In genomic region chr3:94596887-94597537, GRCh38 we compare ENCODE assay signal across 22 cellular contexts.
DNase-seq lines count a peak whose midpoint lies in the region; ATAC-seq, FAIRE-seq and TF ChIP-seq lines count a peak whose summit lies in the region.
"Had no signal": no experiment of that assay in that cellular context is flagged by ENCODE, and none has a peak within 500 bp of the region (broad histone marks: within the 10 kb centered on the region; RNA-seq: fewer than 3 reads in every experiment).

No MANE protein-coding gene starts in this region.

- no peak for TF ChIP-seq POLR2A in GM12891 (IDR thresholded peaks at IDR 0.05; ENCODE audit: low read depth, low read length)

- H3K4me1 Mint-ChIP-seq in stimulated activated naive B cell treated with anti-CD40 and anti-IgM and Interleukin-4, amounts not matched to agents 10 μg/mL and 1 μg/mL and 100 μg/mL, for 72 hours: no peaks in the 10 kb centered on the region
- H3K4me1 Mint-ChIP-seq: activated B cell treated with CpG ODN at 0.5 μM for 24 hours; activated naive CD4-positive, alpha-beta T cell treated with anti-CD3 and anti-CD28 coated beads, Interleukin-2, amount 50 U/mL, for 24 hours had no signal

- peaks cover 4 to 7% of the 10 kb centered on the region in 2 donors for H3K9me3 Mint-ChIP-seq in stimulated activated naive B cell treated with anti-CD40 and anti-IgM and Interleukin-4, amounts not matched to agents 10 μg/mL and 1 μg/mL and 100 μg/mL, for 72 hours
- H3K9me3 Mint-ChIP-seq: activated naive CD4-positive, alpha-beta T cell treated with anti-CD3 and anti-CD28 coated beads, Interleukin-2, amount 50 U/mL, for 24 hours had no signal

- H3K27ac Mint-ChIP-seq in stimulated activated naive B cell treated with anti-CD40 and anti-IgM and Interleukin-4, amounts not matched to agents 10 μg/mL and 1 μg/mL and 100 μg/mL, for 72 hours: no peak overlapping the region
- H3K27ac Mint-ChIP-seq: activated B cell treated with CpG ODN at 0.5 μM for 24 hours; activated CD8-positive, alpha-beta T cell treated with anti-CD3 and anti-CD28 coated beads, Interleukin-2, amount 10 ng/mL, durations not matched to agents 7 days and 5 days; activated naive CD4-positive, alpha-beta T cell treated with anti-CD3 and anti-CD28 coated beads, Interleukin-2, amount 50 U/mL, for 24 hours; activated T-cell treated with anti-CD3 and anti-CD28 coated beads, Interleukin-2, amount 50 U/mL, for 24 hours had no signal

- DNase-seq in GM12891 (ENCODE audit: insufficient read length, low spot score) (no peak), GM19238 (ENCODE audit: insufficient read length, low spot score) (peak; percentile 0)
- DNase-seq in activated T-cell treated with anti-CD3 and anti-CD28 coated beads, Interleukin-2, amount 50 U/mL, for 48 hours: no peak
- DNase-seq in activated effector memory CD4-positive, alpha-beta T cell treated with Interleukin-2 at 50 U/mL for 16 hours: no peak
- DNase-seq in stimulated activated naive B cell treated with anti-CD40 and anti-IgM and Interleukin-4, amounts not matched to agents 10 μg/mL and 1 μg/mL and 100 μg/mL, for 72 hours: no peak
- DNase-seq: activated B cell treated with CpG ODN at 0.5 μM for 24 hours; activated CD8-positive, alpha-beta T cell treated with anti-CD3 and anti-CD28 coated beads, Interleukin-2, amount 10 ng/mL, durations not matched to agents 7 days and 5 days; activated T-cell treated with anti-CD3 and anti-CD28 coated beads, Interleukin-2, amount 50 U/mL, for 24 hours; gastrocnemius medialis; NCI-H1417; NCI-H526 treated with DMSO at 0.1 percent for 48 hours; SHP77 treated with DMSO at 0.1 percent for 48 hours; stimulated activated CD8-positive, alpha-beta memory T cell treated with anti-CD3 and anti-CD28 coated beads, Interleukin-4, amount 100 ng/mL, for 48 hours; T-helper 2 cell had no signal

- H3K27me3 Mint-ChIP-seq in stimulated activated naive B cell treated with anti-CD40 and anti-IgM and Interleukin-4, amounts not matched to agents 10 μg/mL and 1 μg/mL and 100 μg/mL, for 72 hours: no peaks in the 10 kb centered on the region
- H3K27me3 Mint-ChIP-seq: activated B cell treated with CpG ODN at 0.5 μM for 24 hours; activated naive CD4-positive, alpha-beta T cell treated with anti-CD3 and anti-CD28 coated beads, Interleukin-2, amount 50 U/mL, for 24 hours; activated T-cell treated with anti-CD3 and anti-CD28 coated beads, Interleukin-2, amount 50 U/mL, for 24 hours had no signal

- FAIRE-seq in GM12891 (lab: Jason Lieb, UNC): no peak
- FAIRE-seq: A549, D721Med, keratinocyte had no signal

- ATAC-seq in HG02759 (IDR thresholded peaks at IDR 0.05; ENCODE audit: unreplicated experiment) (peak; percentile 65), HG03342 (IDR thresholded peaks at IDR 0.05; ENCODE audit: unreplicated experiment) (peak; percentile 96), GM21423 (IDR thresholded peaks at IDR 0.05; ENCODE audit: unreplicated experiment) (no peak)
- no peak for ATAC-seq in stimulated activated naive B cell treated with anti-CD40 and anti-IgM and Interleukin-4, amounts not matched to agents 10 μg/mL and 1 μg/mL and 100 μg/mL, for 72 hours (replicated peaks)
- ATAC-seq: A549; activated CD8-positive, alpha-beta T cell treated with anti-CD3 and anti-CD28 coated beads, Interleukin-2, amount 10 ng/mL, durations not matched to agents 7 days and 5 days; esophagus mucosa; gastrocnemius medialis had no signal

- H3K36me3 Mint-ChIP-seq in stimulated activated naive B cell treated with anti-CD40 and anti-IgM and Interleukin-4, amounts not matched to agents 10 μg/mL and 1 μg/mL and 100 μg/mL, for 72 hours: no peaks in the 10 kb centered on the region
- H3K36me3 Mint-ChIP-seq: activated naive CD4-positive, alpha-beta T cell treated with anti-CD3 and anti-CD28 coated beads, Interleukin-2, amount 50 U/mL, for 24 hours had no signal

- H3K4me3 Mint-ChIP-seq in stimulated activated naive B cell treated with anti-CD40 and anti-IgM and Interleukin-4, amounts not matched to agents 10 μg/mL and 1 μg/mL and 100 μg/mL, for 72 hours: no peak overlapping the region
- H3K4me3 Mint-ChIP-seq: activated B cell treated with CpG ODN at 0.5 μM for 24 hours; activated CD8-positive, alpha-beta T cell treated with anti-CD3 and anti-CD28 coated beads, Interleukin-2, amount 10 ng/mL, durations not matched to agents 7 days and 5 days; activated naive CD4-positive, alpha-beta T cell treated with anti-CD3 and anti-CD28 coated beads, Interleukin-2, amount 50 U/mL, for 24 hours; activated T-cell treated with anti-CD3 and anti-CD28 coated beads, Interleukin-2, amount 50 U/mL, for 24 hours had no signal

TF ChIP-seq in GM12891, 5 proteins besides CTCF, POLR2A, EP300 and RAD21:
- TF ChIP-seq POU2F2 (IDR thresholded peaks at IDR 0.05; ENCODE audit: low read depth, low read length) (no peak), SPI1 (IDR thresholded peaks at IDR 0.05; ENCODE audit: low read depth, low read length) (peak; percentile 88)

Comparison
In these comparisons a context has a peak if more than half of its experiments do, and no peak if none do; other contexts are left out.
1. ATAC-seq: peak in HG02759 (single experiment) and HG03342 (single experiment); none in GM21423 (single experiment) and stimulated activated naive B cell treated with anti-CD40 and anti-IgM and Interleukin-4, amounts not matched to agents 10 μg/mL and 1 μg/mL and 100 μg/mL, for 72 hours (0 of 2).